Comparison of ENCODE assay signal across 9 cellular contexts in the genomic region with DNA sequence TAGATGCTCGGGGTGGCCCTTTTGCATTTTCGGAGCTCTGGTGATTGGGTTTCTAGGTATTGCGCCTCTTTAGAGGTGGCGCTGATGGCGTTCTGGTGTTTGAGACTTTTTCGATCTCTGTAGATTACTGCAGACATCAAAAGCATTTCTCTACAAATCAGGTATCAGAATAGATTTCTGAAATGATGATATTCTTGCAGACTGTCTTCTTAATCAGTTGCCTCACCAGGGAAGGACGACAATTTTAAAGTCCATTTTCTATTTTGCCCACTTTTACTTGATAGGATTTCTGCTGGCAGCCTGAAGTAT.
DNase-seq lines count a peak whose midpoint lies in the region; ATAC-seq lines count a peak whose summit lies in the region.
"Had no signal": no experiment of that assay in that cellular context is flagged by ENCODE, and none has a peak within 500 bp of the region (broad histone marks: within the 10 kb centered on the region; RNA-seq: fewer than 3 reads in every experiment).

No MANE protein-coding gene starts in this region.

- no peak overlapping the region for H3K27ac Mint-ChIP-seq in activated CD8-positive, alpha-beta T cell treated with anti-CD3 and anti-CD28 coated beads, Interleukin-2, amount 10 ng/mL, durations not matched to agents 7 days and 5 days
- peak overlapping the region in 2 of 6 donors; percentile 45 to 72 for H3K27ac Mint-ChIP-seq in immature natural killer cell
- H3K27ac Mint-ChIP-seq in stimulated activated effector memory CD8-positive, alpha-beta T cell treated with anti-CD3 and anti-CD28 coated beads, Interleukin-12 subunit alpha, Interleukin-12 subunit beta, amount 100 ng/mL, for 72 hours = no peak overlapping the region

- DNase-seq in NCI-H2227 treated with DMSO at 0.1 percent for 48 hours (lab: John Stamatoyannopoulos, UW) (peak; percentile 80), NCI-H2227 (lab: John Stamatoyannopoulos, UW; ENCODE audit: unreplicated experiment) (no peak), immature natural killer cell (no peak)
- DNase-seq in activated CD8-positive, alpha-beta T cell treated with anti-CD3 and anti-CD28 coated beads, Interleukin-2, amount 10 ng/mL, durations not matched to agents 7 days and 5 days = no peak
- no peak for DNase-seq in stimulated activated effector memory CD8-positive, alpha-beta T cell treated with anti-CD3 and anti-CD28 coated beads, Interleukin-12 subunit alpha, Interleukin-12 subunit beta, amount 100 ng/mL, for 72 hours (ENCODE audit: low spot score in 2 of 2)
- DNase-seq in effector CD4-positive, alpha-beta T cell = no peak
- DNase-seq: 8988T had no signal

- ATAC-seq in activated CD8-positive, alpha-beta T cell treated with anti-CD3 and anti-CD28 coated beads, Interleukin-2, amount 10 ng/mL, durations not matched to agents 7 days and 5 days = no peak
- ATAC-seq in stimulated activated effector memory CD8-positive, alpha-beta T cell treated with anti-CD3 and anti-CD28 coated beads, Interleukin-12 subunit alpha, Interleukin-12 subunit beta, amount 100 ng/mL, for 72 hours = no peak
- ATAC-seq in HG03439 (IDR thresholded peaks at IDR 0.05; ENCODE audit: unreplicated experiment) (no peak), HG02571 (IDR thresholded peaks at IDR 0.05; ENCODE audit: unreplicated experiment) (no peak)

- H3K9me3 Mint-ChIP-seq in activated CD8-positive, alpha-beta T cell treated with anti-CD3 and anti-CD28 coated beads, Interleukin-2, amount 10 ng/mL, durations not matched to agents 7 days and 5 days (ENCODE audit: insufficient read depth) = no peaks in the 10 kb centered on the region
- no peaks in the 10 kb centered on the region for H3K9me3 Mint-ChIP-seq in immature natural killer cell
- no peaks in the 10 kb centered on the region for H3K9me3 Mint-ChIP-seq in stimulated activated effector memory CD8-positive, alpha-beta T cell treated with anti-CD3 and anti-CD28 coated beads, Interleukin-12 subunit alpha, Interleukin-12 subunit beta, amount 100 ng/mL, for 72 hours

- CTCF ChIA-PET in activated CD8-positive, alpha-beta T cell treated with anti-CD3 and anti-CD28 coated beads, Interleukin-2, amount 10 ng/mL, durations not matched to agents 7 days and 5 days (lab: Charles Lee) = interaction anchor here (3.0 kb wide), 1 partner anchor 47 kb away, joined by 15 read pairs; no protein-coding TSS in a partner anchor

- peaks cover 62% of the 10 kb centered on the region for H3K27me3 Mint-ChIP-seq in activated CD8-positive, alpha-beta T cell treated with anti-CD3 and anti-CD28 coated beads, Interleukin-2, amount 10 ng/mL, durations not matched to agents 7 days and 5 days (ENCODE audit: low read depth)
- peaks cover 6 to 35% (median 19%) of the 10 kb centered on the region in 3 donors for H3K27me3 Mint-ChIP-seq in immature natural killer cell (ENCODE audit: low read depth in 3 of 3)

- POLR2A ChIA-PET in activated CD8-positive, alpha-beta T cell treated with anti-CD3 and anti-CD28 coated beads, Interleukin-2, amount 10 ng/mL, durations not matched to agents 7 days and 5 days (lab: Charles Lee) = no interaction called here

- H3K36me3 Mint-ChIP-seq in activated CD8-positive, alpha-beta T cell treated with anti-CD3 and anti-CD28 coated beads, Interleukin-2, amount 10 ng/mL, durations not matched to agents 7 days and 5 days (ENCODE audit: low read depth) = no peaks in the 10 kb centered on the region
- no peaks in the 10 kb centered on the region for H3K36me3 Mint-ChIP-seq in immature natural killer cell
- no peaks in the 10 kb centered on the region for H3K36me3 Mint-ChIP-seq in stimulated activated effector memory CD8-positive, alpha-beta T cell treated with anti-CD3 and anti-CD28 coated beads, Interleukin-12 subunit alpha, Interleukin-12 subunit beta, amount 100 ng/mL, for 72 hours

- H3K4me3 Mint-ChIP-seq in activated CD8-positive, alpha-beta T cell treated with anti-CD3 and anti-CD28 coated beads, Interleukin-2, amount 10 ng/mL, durations not matched to agents 7 days and 5 days = peak overlapping the region; percentile 47
- peak overlapping the region; percentile 77 to 85 (median 83) for H3K4me3 Mint-ChIP-seq in immature natural killer cell
- peak overlapping the region; percentile 69 for H3K4me3 Mint-ChIP-seq in stimulated activated effector memory CD8-positive, alpha-beta T cell treated with anti-CD3 and anti-CD28 coated beads, Interleukin-12 subunit alpha, Interleukin-12 subunit beta, amount 100 ng/mL, for 72 hours

- H3K4me1 Mint-ChIP-seq in activated CD8-positive, alpha-beta T cell treated with anti-CD3 and anti-CD28 coated beads, Interleukin-2, amount 10 ng/mL, durations not matched to agents 7 days and 5 days (ENCODE audit: low read depth) = peaks cover 7% of the 10 kb centered on the region
- H3K4me1 Mint-ChIP-seq in immature natural killer cell = peaks cover 9 to 13% of the 10 kb centered on the region in 2 donors
- H3K4me1 Mint-ChIP-seq in stimulated activated effector memory CD8-positive, alpha-beta T cell treated with anti-CD3 and anti-CD28 coated beads, Interleukin-12 subunit alpha, Interleukin-12 subunit beta, amount 100 ng/mL, for 72 hours = peaks cover 8% of the 10 kb centered on the region
